In the genomic region with DNA sequence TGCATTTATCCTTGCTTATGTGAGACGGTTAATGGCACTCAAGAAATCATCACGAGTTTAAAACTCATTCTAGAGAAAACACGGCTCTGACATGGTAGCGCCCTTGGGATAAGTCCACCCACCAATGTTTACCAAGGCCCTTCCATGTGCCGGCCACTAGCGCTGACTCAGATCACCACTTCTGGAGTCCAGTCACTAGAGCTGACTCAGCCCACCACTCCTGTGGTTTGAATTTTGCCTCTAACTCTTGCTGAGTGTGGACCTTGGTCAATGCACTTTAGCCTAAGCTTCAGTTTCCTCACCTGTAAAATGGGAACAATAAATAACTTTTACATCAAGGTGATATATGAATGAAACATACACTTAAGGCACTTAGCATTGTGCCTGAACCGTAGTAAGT, we compare ENCODE assay signal across 18 cellular contexts.
DNase-seq lines count a peak whose midpoint lies in the region; TF ChIP-seq lines count a peak whose summit lies in the region.
"Had no signal": no experiment of that assay in that cellular context is flagged by ENCODE, and none has a peak within 500 bp of the region (broad histone marks: within the 10 kb centered on the region; RNA-seq: fewer than 3 reads in every experiment).

No MANE protein-coding gene starts in this region.

- H3K4me3 ChIP-seq in cardiac fibroblast (replicated peaks in 1 of 2; ENCODE audit: low read depth in 2 of 2, low read length in 2 of 2) = no peak overlapping the region
- H3K4me3 ChIP-seq: skin epidermis had no signal

- TF ChIP-seq CTCF in cardiac fibroblast (IDR thresholded peaks at IDR 0.05; ENCODE audit: low read depth, low read length) = no peak

- DNase-seq in ELR (ENCODE audit: low read depth) = peak; percentile 59
- peak; percentile 52 for DNase-seq in RKO (ENCODE audit: low spot score)
- DNase-seq in cardiac fibroblast (ENCODE audit: low read depth in 2 of 2) = peak; percentile 19 to 75
- DNase-seq in renal cortical epithelial cell (ENCODE audit: low read depth) = peak; percentile 51
- no peak for DNase-seq in NCI-H510A treated with DMSO at 0.1 percent for 48 hours (lab: John Stamatoyannopoulos, UW)
- DNase-seq in DMS53 treated with DMSO at 0.1 percent for 48 hours (lab: John Stamatoyannopoulos, UW; ENCODE audit: unreplicated experiment) = no peak
- DNase-seq in occipital lobe (lab: John Stamatoyannopoulos, UW) = no peak
- DNase-seq: activated CD4-positive, alpha-beta T cell treated with anti-CD3 and anti-CD28 coated beads, Interleukin-2, amount 50 U/mL, for 1 hour; aorta; BE2C; cortex of kidney; Karpas-422; naive B cell; NCI-H1417 treated with DMSO at 0.1 percent for 48 hours; NCI-H2171 treated with DMSO at 0.1 percent for 48 hours; NCI-H82; stimulated activated CD4-positive, alpha-beta T cell treated with anti-CD3 and anti-CD28 coated beads, Interleukin-2, amount 100 ng/mL, for 48 hours had no signal

Comparison
In these comparisons a context has a peak if more than half of its experiments do, and no peak if none do; other contexts are left out.
1. DNase-seq: peak in ELR (single experiment), RKO (single experiment), cardiac fibroblast (2 of 2) and renal cortical epithelial cell (single experiment); none in NCI-H510A treated with DMSO at 0.1 percent for 48 hours (single experiment), DMS53 treated with DMSO at 0.1 percent for 48 hours (single experiment) and occipital lobe (single experiment).